ENCODE assay signal across 8 cellular contexts in genomic region chr9:38087934-38088925, GRCh38. TPM values are rescaled to one million over a fixed set of nuclear protein-coding genes. Genes with fewer than 3 reads are reported as not detected.
DNase-seq lines count a peak whose midpoint lies in the region; ATAC-seq and TF ChIP-seq lines count a peak whose summit lies in the region.

No MANE protein-coding gene starts in this region.

- no TSS peak for BruUV-seq in Calu3 (replicated peaks; lab: Mats Ljungman, UMichigan)

- POLR2A ChIA-PET in naive thymus-derived CD8-positive, alpha-beta T cell (lab: Charles Lee): interaction anchor here (1.2 to 2.1 kb wide), 2 partner anchors 18 to 184 kb away, joined by 3 to 7 read pairs; no protein-coding TSS in a partner anchor

- H3K36me3 Mint-ChIP-seq in Calu3 (ENCODE audit: insufficient read depth, unreplicated experiment): no peaks in the 10 kb centered on the region
- no peaks in the 10 kb centered on the region for H3K36me3 Mint-ChIP-seq in endothelial cell (ENCODE audit: low read depth, unreplicated experiment)
- H3K36me3 Mint-ChIP-seq in naive thymus-derived CD8-positive, alpha-beta T cell: no peaks in the 10 kb centered on the region

- H3K4me1 Mint-ChIP-seq in Calu3 (ENCODE audit: low read depth, unreplicated experiment): no peaks in the 10 kb centered on the region
- H3K4me1 Mint-ChIP-seq in endothelial cell (ENCODE audit: unreplicated experiment): peaks cover 14% of the 10 kb centered on the region
- peaks cover 0 to 2% (median 2%) of the 10 kb centered on the region in 4 donors for H3K4me1 Mint-ChIP-seq in naive thymus-derived CD8-positive, alpha-beta T cell

- H3K4me3 Mint-ChIP-seq in Calu3 (ENCODE audit: low read depth, unreplicated experiment) (no peak overlapping the region), endothelial cell (ENCODE audit: unreplicated experiment) (no peak overlapping the region)
- H3K4me3 Mint-ChIP-seq in naive thymus-derived CD8-positive, alpha-beta T cell: no peak overlapping the region

- TF ChIP-seq CTCF in Calu3 (IDR thresholded peaks at IDR 0.05; ENCODE audit: unreplicated experiment): peak; percentile 58
- TF ChIP-seq CTCF in endothelial cell (IDR thresholded peaks at IDR 0.05; ENCODE audit: unreplicated experiment): peak; percentile 100

- H3K27ac Mint-ChIP-seq in Calu3 (ENCODE audit: unreplicated experiment) (no peak overlapping the region), endothelial cell (ENCODE audit: unreplicated experiment) (no peak overlapping the region)
- H3K27ac Mint-ChIP-seq in naive thymus-derived CD8-positive, alpha-beta T cell: peak overlapping the region in 1 of 10 donors; percentile 0

- intact Hi-C loops in Calu3 (cut with micrococcal nuclease; ENCODE audit: unreplicated experiment): loop anchor here (10.0 kb wide), 1 partner anchor 177 kb away; no protein-coding TSS in a partner anchor

- no peaks in the 10 kb centered on the region for H3K9me3 Mint-ChIP-seq in Calu3 (ENCODE audit: low read depth, unreplicated experiment)
- no peaks in the 10 kb centered on the region for H3K9me3 Mint-ChIP-seq in endothelial cell (ENCODE audit: unreplicated experiment)
- no peaks in the 10 kb centered on the region for H3K9me3 Mint-ChIP-seq in naive thymus-derived CD8-positive, alpha-beta T cell

- no peaks in the 10 kb centered on the region for H3K27me3 Mint-ChIP-seq in Calu3 (ENCODE audit: unreplicated experiment)
- peaks cover 2% of the 10 kb centered on the region for H3K27me3 Mint-ChIP-seq in endothelial cell (ENCODE audit: unreplicated experiment)
- H3K27me3 Mint-ChIP-seq in naive thymus-derived CD8-positive, alpha-beta T cell: peaks cover 0 to 13% (median 3%) of the 10 kb centered on the region in 5 donors

- DNase-seq in Calu3 (peak; percentile 67), NCI-H146 (lab: John Stamatoyannopoulos, UW) (peak; percentile 67), endothelial cell (ENCODE audit: low spot score) (peak; percentile 91), SIG-M5 treated with dmso at 0.1 percent for 504 hours (lab: John Stamatoyannopoulos, UW; ENCODE audit: unreplicated experiment) (no peak)
- peak; percentile 91 for DNase-seq in activated CD8-positive, alpha-beta memory T cell treated with anti-CD3 and anti-CD28 coated beads for 24 hours
- DNase-seq in naive thymus-derived CD8-positive, alpha-beta T cell: peak; percentile 32 to 83 (median 62)
- peak; percentile 54 for DNase-seq in stimulated activated naive CD4-positive, alpha-beta T cell treated with Interleukin-2 at 50 U/mL for 16 hours (lab: John Stamatoyannopoulos, UW)

- CTCF ChIA-PET in Calu3 (lab: Charles Lee): interaction anchor here (0.8 kb wide), 1 partner anchor 36 kb away, joined by 3 read pairs; no protein-coding TSS in a partner anchor

- peak; percentile 55 for ATAC-seq in GM21447 (IDR thresholded peaks at IDR 0.05; ENCODE audit: unreplicated experiment)
- peak; percentile 65 for ATAC-seq in naive thymus-derived CD8-positive, alpha-beta T cell

RNA-seq across cellular contexts. Expression of gene SHB, which starts 19.2 kb away (rescaled TPM):
- 7.6 and 8.7 TPM in 2 replicates for total RNA-seq in Calu3 (2022)
- 18.5 TPM for total RNA-seq in endothelial cell (ENCODE audit: unreplicated experiment)
- 1 to 10 TPM in 1 of 2 experiments, under 1 TPM in 1; 0.91 to 1.2 TPM for total RNA-seq in naive thymus-derived CD8-positive, alpha-beta T cell
- polyA plus RNA-seq in naive thymus-derived CD8-positive, alpha-beta T cell: under 1 TPM; 0.20 to 0.54 (median 0.29) TPM
